23 cellular contexts compared by ENCODE assay signal in the genomic region with DNA sequence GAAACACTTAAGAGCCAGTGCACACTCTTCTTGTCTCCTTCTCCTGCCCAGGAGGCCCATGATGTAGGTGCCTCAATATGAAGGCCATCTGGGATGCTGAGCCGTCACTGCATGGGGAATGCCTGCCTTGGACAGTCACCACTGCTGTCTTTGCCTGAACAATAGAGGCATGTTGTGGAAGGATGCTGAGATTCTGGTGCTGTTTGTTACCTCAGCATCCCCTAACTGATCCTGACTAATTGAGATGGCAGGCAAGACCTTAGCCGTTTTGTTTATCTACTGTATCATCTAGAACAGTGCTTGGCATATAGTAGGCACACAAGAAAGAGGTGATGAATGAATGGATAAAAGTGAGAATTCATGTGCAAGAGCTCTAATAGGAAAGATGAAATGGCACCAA.
"Had no signal": no experiment of that assay in that cellular context is flagged by ENCODE, and none has a peak within 500 bp of the region (broad histone marks: within the 10 kb centered on the region; RNA-seq: fewer than 3 reads in every experiment).

No MANE protein-coding gene starts in this region.

- H3K36me3 Mint-ChIP-seq: immature natural killer cell, mesothelial cell of epicardium, naive B cell had no signal

- H3K36me3 ChIP-seq: esophagus muscularis mucosa, gastroesophageal sphincter, heart left ventricle, left lung, lower lobe of right lung had no signal

- H3K27ac ChIP-seq: esophagus muscularis mucosa, foreskin keratinocyte, gastroesophageal sphincter, heart left ventricle, hepatocyte, left lung, lower lobe of right lung had no signal

- H3K4me3 Mint-ChIP-seq: dendritic cell treated with granulocyte-macrophage colony-stimulating factor and Interleukin-4, amounts not matched to agents 40 ng/mL and 50 ng/mL, for 4 days; effector memory CD8-positive, alpha-beta T cell; immature natural killer cell; mesothelial cell of epicardium; naive B cell had no signal

- H3K4me1 Mint-ChIP-seq: immature natural killer cell, mesothelial cell of epicardium, naive B cell had no signal

- H3K4me1 ChIP-seq: esophagus muscularis mucosa, foreskin keratinocyte, gastroesophageal sphincter, heart left ventricle, left lung, lower lobe of right lung had no signal

- H3K4me3 ChIP-seq: esophagus muscularis mucosa, gastroesophageal sphincter, heart left ventricle, hepatocyte, left lung, lower lobe of right lung, mucosa of descending colon had no signal

- H3K27ac Mint-ChIP-seq: dendritic cell treated with granulocyte-macrophage colony-stimulating factor and Interleukin-4, amounts not matched to agents 40 ng/mL and 50 ng/mL, for 4 days; effector memory CD8-positive, alpha-beta T cell; immature natural killer cell; mesothelial cell of epicardium; naive B cell had no signal

- DNase-seq: cortex of kidney; effector CD8-positive, alpha-beta T cell; effector memory CD8-positive, alpha-beta T cell; foreskin keratinocyte; heart left ventricle; hypothalamus; immature natural killer cell; left cardiac atrium; left lung; left ventricle myocardium superior; lower lobe of right lung; mesenchymal stem cell; mucosa of descending colon; naive B cell had no signal

- H3K27me3 ChIP-seq: esophagus muscularis mucosa, foreskin keratinocyte, hepatocyte, left lung had no signal

- H3K4me2 ChIP-seq: hepatocyte had no signal

- ATAC-seq: effector memory CD8-positive, alpha-beta T cell; gastroesophageal sphincter; heart left ventricle; left cardiac atrium; left lung; left ventricle myocardium superior; lower lobe of right lung; mucosa of descending colon had no signal

- H3K27me3 Mint-ChIP-seq: dendritic cell treated with granulocyte-macrophage colony-stimulating factor and Interleukin-4, amounts not matched to agents 40 ng/mL and 50 ng/mL, for 4 days had no signal

- FAIRE-seq: colon, endothelial cell of umbilical vein, frontal cortex, keratinocyte had no signal

- H3K79me2 ChIP-seq: hepatocyte had no signal

- H3K9me3 Mint-ChIP-seq: dendritic cell treated with granulocyte-macrophage colony-stimulating factor and Interleukin-4, amounts not matched to agents 40 ng/mL and 50 ng/mL, for 4 days; immature natural killer cell had no signal

- H2AFZ ChIP-seq: hepatocyte had no signal
